Comparison of ENCODE assay signal across 2 cellular contexts in the genomic region with DNA sequence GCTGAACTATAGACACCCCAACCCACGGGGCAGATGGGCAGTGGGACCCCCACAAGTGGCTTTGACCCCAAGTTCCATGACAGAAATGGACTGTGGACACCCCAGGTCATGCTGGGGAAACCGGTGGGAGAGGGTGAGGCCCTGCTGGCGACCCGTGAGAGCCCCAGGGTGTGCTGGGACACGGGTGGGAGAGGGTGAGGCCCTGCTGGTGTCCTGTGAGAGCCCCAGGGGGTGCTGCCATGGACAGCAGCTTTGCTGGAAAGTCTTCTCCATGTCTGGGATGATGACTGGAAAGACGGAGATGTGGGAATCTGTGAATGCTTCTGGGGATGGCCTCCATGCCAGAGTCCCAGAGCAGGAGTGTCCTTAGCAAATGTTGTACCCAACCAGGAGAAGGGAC.
TF ChIP-seq lines count a peak whose summit lies in the region.

No MANE protein-coding gene starts in this region.

TF ChIP-seq in A549, 52 proteins besides CTCF, POLR2A, EP300 and RAD21 (continued from another document):
- peak; percentile 17; the same call in 1 of the 2 replicates for TF ChIP-seq REST (IDR thresholded peaks at IDR 0.05)
- no peak for TF ChIP-seq NR3C1 (IDR thresholded peaks at IDR 0.05)

TF ChIP-seq in IMR-90, 13 proteins besides CTCF, POLR2A, EP300 and RAD21 (continued from another document):
- TF ChIP-seq, protein P1, sequence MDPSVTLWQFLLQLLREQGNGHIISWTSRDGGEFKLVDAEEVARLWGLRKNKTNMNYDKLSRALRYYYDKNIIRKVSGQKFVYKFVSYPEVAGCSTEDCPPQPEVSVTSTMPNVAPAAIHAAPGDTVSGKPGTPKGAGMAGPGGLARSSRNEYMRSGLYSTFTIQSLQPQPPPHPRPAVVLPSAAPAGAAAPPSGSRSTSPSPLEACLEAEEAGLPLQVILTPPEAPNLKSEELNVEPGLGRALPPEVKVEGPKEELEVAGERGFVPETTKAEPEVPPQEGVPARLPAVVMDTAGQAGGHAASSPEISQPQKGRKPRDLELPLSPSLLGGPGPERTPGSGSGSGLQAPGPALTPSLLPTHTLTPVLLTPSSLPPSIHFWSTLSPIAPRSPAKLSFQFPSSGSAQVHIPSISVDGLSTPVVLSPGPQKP (IDR thresholded peaks at IDR 0.05; ENCODE audit: borderline replicate concordance, low read depth, low read length) = no peak
- TF ChIP-seq RFX5 (IDR thresholded peaks at IDR 0.05; ENCODE audit: low read depth, low read length) (no peak), MXI1 (IDR thresholded peaks at IDR 0.05; ENCODE audit: borderline replicate concordance, low read depth, low read length) (no peak), MAFK (IDR thresholded peaks at IDR 0.05; ENCODE audit: low read depth, low read length) (no peak), CHD1 (IDR thresholded peaks at IDR 0.05; ENCODE audit: low read depth, low read length) (no peak), RCOR1 (IDR thresholded peaks at IDR 0.05; ENCODE audit: insufficient replicate concordance, low read length) (no peak), SMC3 (IDR thresholded peaks at IDR 0.05; ENCODE audit: low read depth, low read length) (no peak), FOS (IDR thresholded peaks at IDR 0.05; ENCODE audit: low read depth, low read length) (no peak), CEBPB (IDR thresholded peaks at IDR 0.05; ENCODE audit: low read depth, low read length) (no peak)
